23 cellular contexts compared by ENCODE assay signal in the genomic region with DNA sequence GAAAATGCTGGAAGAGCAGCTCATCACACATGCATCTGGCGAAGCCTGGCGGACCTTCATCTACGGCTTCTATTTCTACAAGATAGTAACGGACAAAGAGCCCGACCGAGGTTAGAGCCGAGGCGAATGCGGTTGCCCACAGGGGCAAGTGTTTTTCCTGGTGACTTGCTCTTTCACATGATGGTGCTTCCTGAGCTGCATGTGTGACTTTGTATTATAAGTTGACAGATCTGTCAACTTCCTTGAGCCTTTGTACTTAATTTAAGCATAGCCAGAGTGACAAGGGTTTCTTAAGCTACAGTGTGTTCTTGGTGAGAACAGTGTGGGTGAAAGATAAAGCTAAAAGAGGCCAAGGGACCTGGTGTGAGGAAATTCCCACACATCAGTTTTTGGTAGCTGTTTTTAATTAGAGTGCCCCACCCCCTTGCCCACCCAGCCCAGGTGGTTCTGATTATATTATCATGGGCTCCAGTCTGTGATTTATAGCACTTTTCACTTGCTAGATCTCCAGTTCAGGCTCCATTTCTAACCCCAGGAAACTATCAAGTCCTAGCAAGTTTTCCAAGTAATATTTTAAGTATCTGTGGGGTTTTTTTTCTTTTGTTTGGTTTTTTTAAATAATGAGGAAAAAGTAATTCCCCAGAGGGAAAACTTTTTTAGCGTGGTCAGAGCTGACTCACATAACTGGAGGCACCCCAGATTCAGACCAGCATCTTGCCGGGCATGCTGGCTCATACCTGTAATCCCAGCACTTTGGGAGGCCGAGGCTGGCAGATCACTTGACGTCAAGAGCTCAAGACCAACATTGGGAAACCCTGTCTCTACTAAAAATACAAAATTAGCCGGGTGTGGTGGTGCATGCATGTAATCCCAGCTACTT.
DNase-seq lines count a peak whose midpoint lies in the region; ATAC-seq, FAIRE-seq and TF ChIP-seq lines count a peak whose summit lies in the region.
"Had no signal": no experiment of that assay in that cellular context is flagged by ENCODE, and none has a peak within 500 bp of the region (broad histone marks: within the 10 kb centered on the region; RNA-seq: fewer than 3 reads in every experiment).

No MANE protein-coding gene starts in this region.

- DNase-seq in AG10803 (ENCODE audit: low read depth) (peak; percentile 79), HS-5 (ENCODE audit: low read depth) (peak; percentile 28), K562 (ENCODE audit: extremely low read depth in 1 of 4, low spot score in 3 of 4) (no peak), mesenchymal stem cell (no peak), DMS153 (lab: John Stamatoyannopoulos, UW) (no peak), hepatic stellate cell (ENCODE audit: low spot score) (no peak), progenitor cell of endocrine pancreas (ENCODE audit: low spot score, unreplicated experiment) (no peak)
- no peak for DNase-seq in activated CD8-positive, alpha-beta memory T cell treated with anti-CD3 and anti-CD28 coated beads for 24 hours
- DNase-seq: activated CD4-positive, alpha-beta T cell treated with anti-CD3 and anti-CD28 coated beads, Interleukin-2, amount 50 U/mL, for 1 hour; activated naive CD4-positive, alpha-beta T cell treated with anti-CD3 and anti-CD28 coated beads for 36 hours; activated T-cell treated with anti-CD3 and anti-CD28 coated beads for 4 hours; Caco-2; cerebellar nuclear complex; effector CD8-positive, alpha-beta T cell; NCI-H1436 treated with DMSO at 0.1 percent for 48 hours; NCI-H2171 treated with DMSO at 0.1 percent for 48 hours; pancreas; stimulated activated naive CD8-positive, alpha-beta T cell treated with anti-CD3 and anti-CD28 coated beads, Interleukin-15, Interleukin-2, amounts not matched to agents 100 U/mL and 50 U/mL, for 24 hours; transverse colon had no signal

- H4K91ac ChIP-seq in mesenchymal stem cell (ENCODE audit: low read length), result no peak overlapping the region

- H3K27ac ChIP-seq in K562 (ENCODE audit: extremely low read depth, low read depth, low read length) (no peak overlapping the region), mesenchymal stem cell (ENCODE audit: low read length, poor library complexity, severe bottlenecking) (no peak overlapping the region)
- H3K27ac ChIP-seq: gastroesophageal sphincter, pancreas, transverse colon had no signal

- CTCF ChIA-PET in K562 (lab: Yijun Ruan, JAX; ENCODE audit: low intra/inter-chr PET ratio), result no interaction called here

- peak overlapping the region in 1 of 2 experiments; percentile 43; a peak in 1 of 4 replicates for H3K9ac ChIP-seq in K562 (ENCODE audit: insufficient read depth in 1 of 2, low read depth in 2 of 2, low read length in 2 of 2)
- H3K9ac ChIP-seq in mesenchymal stem cell (ENCODE audit: low read length), result peak overlapping the region; percentile 24

- TF ChIP-seq RAD21 in K562 (CRISPR knock-in tag; conservative IDR thresholded peaks at IDR 0.05 in 1 of 2, IDR thresholded peaks at IDR 0.05 in 1 of 2), result no peak

- H4K20me1 ChIP-seq in K562 (replicated peaks; ENCODE audit: control insufficient read depth, insufficient read depth, low read length), result no peaks in the 10 kb centered on the region

- H3K36me3 ChIP-seq in K562 (ENCODE audit: control insufficient read depth, insufficient read depth, low read length), result peaks cover 16% of the 10 kb centered on the region; the same call in 2 of the 3 replicates
- peaks cover 34 to 44% of the 10 kb centered on the region in 2 experiments for H3K36me3 ChIP-seq in mesenchymal stem cell (ENCODE audit: control insufficient read depth in 1 of 2, insufficient read depth in 2 of 2, low read depth in 1 of 2, low read length in 2 of 2)

- H2BK120ac ChIP-seq in mesenchymal stem cell (ENCODE audit: low read depth, low read length), result no peak overlapping the region

- H2BK15ac ChIP-seq in mesenchymal stem cell (ENCODE audit: low read depth, poor library complexity, severe bottlenecking), result no peak overlapping the region

- no peak overlapping the region for H3K14ac ChIP-seq in mesenchymal stem cell (ENCODE audit: low read length in 2 of 2)

- no peak overlapping the region for H2BK5ac ChIP-seq in mesenchymal stem cell (ENCODE audit: low read depth, low read length, poor library complexity, severe bottlenecking)

- H3K27me3 ChIP-seq in K562 (ENCODE audit: control insufficient read depth in 2 of 2, insufficient read depth in 2 of 2, low read length in 2 of 2) (no peaks in the 10 kb centered on the region), mesenchymal stem cell (ENCODE audit: control insufficient read depth in 1 of 2, insufficient read depth in 1 of 2, low read length in 2 of 2) (no peaks in the 10 kb centered on the region)
- H3K27me3 ChIP-seq: gastroesophageal sphincter, pancreas, transverse colon had no signal

- no peaks in the 10 kb centered on the region for H3K79me2 ChIP-seq in K562 (ENCODE audit: control insufficient read depth, insufficient read depth, low read length)

- no peak for ATAC-seq in K562
- ATAC-seq: gastroesophageal sphincter; GM12878; Panc1; pancreas; sciatic nerve; stimulated activated naive CD8-positive, alpha-beta T cell treated with anti-CD3 and anti-CD28 coated beads, Interleukin-15, Interleukin-2, amounts not matched to agents 100 U/mL and 50 U/mL, for 24 hours had no signal

- H4K8ac ChIP-seq in mesenchymal stem cell (ENCODE audit: low read length), result no peak overlapping the region

- H3K9me3 ChIP-seq in K562 (replicated peaks; ENCODE audit: control insufficient read depth, insufficient read depth, low read depth, low read length), result no peaks in the 10 kb centered on the region
- no peaks in the 10 kb centered on the region for H3K9me3 ChIP-seq in mesenchymal stem cell (ENCODE audit: control insufficient read depth, low read length)
- H3K9me3 ChIP-seq: Caco-2, gastroesophageal sphincter, pancreas, transverse colon had no signal

- no peaks in the 10 kb centered on the region for H3K9me3 Mint-ChIP-seq in progenitor cell of endocrine pancreas (ENCODE audit: low read depth)
- H3K9me3 Mint-ChIP-seq: activated naive CD4-positive, alpha-beta T cell treated with anti-CD3 and anti-CD28 coated beads for 36 hours had no signal

- H3K27me3 Mint-ChIP-seq in progenitor cell of endocrine pancreas, result no peaks in the 10 kb centered on the region

- no peak for TF ChIP-seq EP300 in K562 (IDR thresholded peaks at IDR 0.05; ENCODE audit: low read length)

- H2AFZ ChIP-seq in K562 (ENCODE audit: low read depth, low read length), result no peak overlapping the region
- H2AFZ ChIP-seq in mesenchymal stem cell (ENCODE audit: low read depth, low read length), result no peak overlapping the region

- H3K4me3 Mint-ChIP-seq in progenitor cell of endocrine pancreas (ENCODE audit: low read depth), result no peak overlapping the region
- H3K4me3 Mint-ChIP-seq: activated naive CD4-positive, alpha-beta T cell treated with anti-CD3 and anti-CD28 coated beads for 36 hours had no signal

- intact Hi-C loops in K562 (cut with micrococcal nuclease), result loop anchor here (10.0 kb wide), 1 partner anchor 212 kb away; a partner anchor contains a TSS

- peaks cover 2% of the 10 kb centered on the region for H3K79me1 ChIP-seq in mesenchymal stem cell (replicated peaks; ENCODE audit: low read length, poor library complexity, severe bottlenecking)

- no TSS peak for BruUV-seq in K562 (replicated peaks; lab: Mats Ljungman, UMichigan)

- no peak overlapping the region for H3K4ac ChIP-seq in mesenchymal stem cell (ENCODE audit: low read depth in 1 of 2, low read length in 2 of 2)

- no peak overlapping the region for H3K4me3 ChIP-seq in AG10803 (ENCODE audit: low read length)
- H3K4me3 ChIP-seq in K562, result no peak overlapping the region
- H3K4me3 ChIP-seq in mesenchymal stem cell (ENCODE audit: insufficient read depth in 1 of 2, low read depth in 1 of 2, low read length in 2 of 2), result no peak overlapping the region
- H3K4me3 ChIP-seq: gastroesophageal sphincter, GM12878, pancreas, transverse colon had no signal

- in situ Hi-C loops in K562 (cut with MboI), result no loop called here

- TF ChIP-seq POLR2A in K562 (conservative IDR thresholded peaks at IDR 0.05), result no peak

- TF ChIP-seq CTCF in AG10803 (conservative IDR thresholded peaks at IDR 0.05; ENCODE audit: low read length) (no peak), K562 (IDR thresholded peaks at IDR 0.05 in 2 of 3, conservative IDR thresholded peaks at IDR 0.05 in 1 of 3; ENCODE audit: insufficient read depth in 2 of 3, low read depth in 1 of 3, low read length in 3 of 3) (no peak), progenitor cell of endocrine pancreas (IDR thresholded peaks at IDR 0.05; ENCODE audit: unreplicated experiment) (no peak)

- H3K4me2 ChIP-seq in K562 (ENCODE audit: insufficient read depth, low read length), result no peak overlapping the region
- no peak overlapping the region for H3K4me2 ChIP-seq in mesenchymal stem cell (ENCODE audit: low read length, poor library complexity, severe bottlenecking)

- no peaks in the 10 kb centered on the region for H3K4me1 Mint-ChIP-seq in progenitor cell of endocrine pancreas (ENCODE audit: low read depth)

- POLR2A ChIA-PET in K562 (lab: Yijun Ruan, JAX), result interaction anchor here (0.8 to 1.6 kb wide), 4 partner anchors 9 to 70 kb away, joined by 3 to 5 read pairs (median 4); no protein-coding TSS in a partner anchor

- no peak overlapping the region for H3K23ac ChIP-seq in mesenchymal stem cell (ENCODE audit: low read length in 2 of 2)

- WGBS in K562 (ENCODE audit: insufficient coverage, low coverage, missing lambda C conversion rate), result 84% methylated on average over 13 of the region's 14 CpGs
- WGBS in mesenchymal stem cell, result 94% methylated on average over 12 of the region's 14 CpGs

- no peak overlapping the region for H2BK12ac ChIP-seq in mesenchymal stem cell (ENCODE audit: low read length in 2 of 2)

- H2AK5ac ChIP-seq in mesenchymal stem cell (ENCODE audit: low read length, severe bottlenecking), result no peak overlapping the region

- no peak overlapping the region for H3K27ac Mint-ChIP-seq in progenitor cell of endocrine pancreas
- H3K27ac Mint-ChIP-seq: activated naive CD4-positive, alpha-beta T cell treated with anti-CD3 and anti-CD28 coated beads for 36 hours had no signal

- H3K4me1 ChIP-seq in K562 (replicated peaks in 1 of 2; ENCODE audit: control insufficient read depth in 2 of 2, insufficient read depth in 2 of 2, low read length in 2 of 2) (peaks cover 5 to 9% of the 10 kb centered on the region in 2 experiments; a peak in 3 of 5 replicates), mesenchymal stem cell (ENCODE audit: control insufficient read depth, insufficient read depth, low read depth, low read length) (no peaks in the 10 kb centered on the region)
- H3K4me1 ChIP-seq: Caco-2, gastroesophageal sphincter, pancreas had no signal

- H3K9me1 ChIP-seq in K562 (ENCODE audit: control insufficient read depth, insufficient read depth, low read length), result no peaks in the 10 kb centered on the region

- peaks cover 7% of the 10 kb centered on the region for H3K36me3 Mint-ChIP-seq in progenitor cell of endocrine pancreas (ENCODE audit: insufficient read depth)

- H3K18ac ChIP-seq in mesenchymal stem cell (ENCODE audit: low read depth in 1 of 2, low read length in 2 of 2), result no peak overlapping the region

- FAIRE-seq in K562 (lab: Jason Lieb, UNC), result no peak
- FAIRE-seq: GM12878, pancreas had no signal

TF ChIP-seq in K562, 482 proteins besides CTCF, POLR2A, EP300 and RAD21:
- TF ChIP-seq IRF2 (CRISPR knock-in tag; IDR thresholded peaks at IDR 0.05), result no peak
- TF ChIP-seq TCF3 (CRISPR knock-in tag; IDR thresholded peaks at IDR 0.05), result 0 out of 2 replicates have a peak, but pooled peaks have one; percentile 7

Comparison
In these comparisons a context has a peak if more than half of its experiments do, and no peak if none do; other contexts are left out.
1. DNase-seq: peak in AG10803 (single experiment) and HS-5 (single experiment); none in K562 (0 of 4), mesenchymal stem cell (single experiment), DMS153 (single experiment), hepatic stellate cell (single experiment), activated CD8-positive, alpha-beta memory T cell treated with anti-CD3 and anti-CD28 coated beads for 24 hours (single experiment) and progenitor cell of endocrine pancreas (single experiment).